9 cellular contexts compared by ENCODE assay signal in genomic region chr16:3235856-3236669, GRCh38. TPM values are rescaled to one million over a fixed set of nuclear protein-coding genes. Genes with fewer than 3 reads are reported as not detected.
DNase-seq lines count a peak whose midpoint lies in the region; ATAC-seq and TF ChIP-seq lines count a peak whose summit lies in the region.
"Had no signal": no experiment of that assay in that cellular context is flagged by ENCODE, and none has a peak within 500 bp of the region (broad histone marks: within the 10 kb centered on the region; RNA-seq: fewer than 3 reads in every experiment).

No MANE protein-coding gene starts in this region.

- no peak for TF ChIP-seq CTCF in CD14-positive monocyte (IDR thresholded peaks at IDR 0.05)
- no peak for TF ChIP-seq CTCF in Peyer's patch (IDR thresholded peaks at IDR 0.05)
- TF ChIP-seq CTCF in OCI-LY7 (conservative IDR thresholded peaks at IDR 0.05; ENCODE audit: low read length) = no peak

- H3K9me2 ChIP-seq in OCI-LY7 (ENCODE audit: insufficient read depth, low read length) = no peaks in the 10 kb centered on the region

- no peak overlapping the region for H2AFZ ChIP-seq in OCI-LY7 (ENCODE audit: low read length)

- H3K9me3 ChIP-seq in Peyer's patch (peaks cover 0 to 3% (median 0%) of the 10 kb centered on the region in 4 donors), OCI-LY7 (ENCODE audit: low read length) (no peaks in the 10 kb centered on the region)
- H3K9me3 ChIP-seq in naive thymus-derived CD4-positive, alpha-beta T cell (ENCODE audit: control insufficient read depth in 2 of 3, low read length in 3 of 3) = no peaks in the 10 kb centered on the region

- no peaks in the 10 kb centered on the region for H3K27me3 ChIP-seq in Peyer's patch
- H3K27me3 ChIP-seq in naive thymus-derived CD4-positive, alpha-beta T cell (ENCODE audit: control insufficient read depth in 2 of 2, insufficient read depth in 2 of 2, low read length in 2 of 2) = no peaks in the 10 kb centered on the region

- ATAC-seq in naive thymus-derived CD4-positive, alpha-beta T cell = no peak
- ATAC-seq in GM21515 (IDR thresholded peaks at IDR 0.05; ENCODE audit: unreplicated experiment) = no peak
- ATAC-seq in GM19467 (IDR thresholded peaks at IDR 0.05; ENCODE audit: unreplicated experiment) = no peak
- no peak for ATAC-seq in GM19035 (IDR thresholded peaks at IDR 0.05; ENCODE audit: unreplicated experiment)

- no peak overlapping the region for H3K4me3 ChIP-seq in Peyer's patch
- H3K4me3 ChIP-seq in naive thymus-derived CD4-positive, alpha-beta T cell (ENCODE audit: low read length) = no peak overlapping the region
- H3K4me3 ChIP-seq in OCI-LY7 (ENCODE audit: low read depth, low read length, poor library complexity, severe bottlenecking) = no peak overlapping the region

- BruUV-seq in OCI-LY7 (replicated peaks; lab: Mats Ljungman, UMichigan) = no TSS peak

- H3K4me1 ChIP-seq in Peyer's patch (peaks cover 0 to 14% (median 7%) of the 10 kb centered on the region in 4 donors), OCI-LY7 (ENCODE audit: insufficient read depth, low read length, poor library complexity, severe bottlenecking) (peaks cover 19% of the 10 kb centered on the region)
- peaks cover 18 to 23% of the 10 kb centered on the region in 2 donors for H3K4me1 ChIP-seq in naive thymus-derived CD4-positive, alpha-beta T cell (ENCODE audit: control insufficient read depth in 2 of 2, insufficient read depth in 2 of 2, low read length in 2 of 2)

- intact Hi-C loops in CD14-positive monocyte (cut with micrococcal nuclease) = loop anchor here (2.0 kb wide), 2 partner anchors 23 to 47 kb away; partner anchors contain the start of gene ZNF263 (in 2 of the 2)
- intact Hi-C loops in naive thymus-derived CD4-positive, alpha-beta T cell (cut with micrococcal nuclease) = loop anchor here (1.0 to 5.0 kb wide), 8 partner anchors 21 to 264 kb away; partner anchors contain the start of genes TIGD7 (in 2 of the 2), ZNF263 (in 2 of the 2), ZNF75A (in 2 of the 2) and OR1F1 (in 1 of the 2)
- intact Hi-C loops in OCI-LY7 (cut with micrococcal nuclease; ENCODE audit: unreplicated experiment) = loop anchor here (1.0 kb wide), 1 partner anchor 47 kb away; the partner anchor contains the start of gene ZNF263

- no peak for TF ChIP-seq POLR2A in Peyer's patch (IDR thresholded peaks at IDR 0.05)

- peaks cover 34 to 43% of the 10 kb centered on the region in 2 donors for H3K36me3 Mint-ChIP-seq in CD14-positive monocyte
- H3K36me3 Mint-ChIP-seq in activated naive CD8-positive, alpha-beta T cell treated with anti-CD3 and anti-CD28 coated beads for 36 hours = peaks cover 28% of the 10 kb centered on the region
- H3K36me3 Mint-ChIP-seq in naive thymus-derived CD4-positive, alpha-beta T cell = peaks cover 14 to 30% (median 25%) of the 10 kb centered on the region in 5 donors

- peak overlapping the region; percentile 26 to 88 (median 79) for H3K27ac Mint-ChIP-seq in CD14-positive monocyte
- H3K27ac Mint-ChIP-seq in activated naive CD8-positive, alpha-beta T cell treated with anti-CD3 and anti-CD28 coated beads for 36 hours = peak overlapping the region; percentile 67
- peak overlapping the region; percentile 67 to 94 (median 88) for H3K27ac Mint-ChIP-seq in naive thymus-derived CD4-positive, alpha-beta T cell

- H3K27ac ChIP-seq in Peyer's patch (no peak overlapping the region), OCI-LY7 (ENCODE audit: low read depth, low read length, poor library complexity, severe bottlenecking) (no peak overlapping the region)
- H3K27ac ChIP-seq in naive thymus-derived CD4-positive, alpha-beta T cell (ENCODE audit: low read depth, low read length) = no peak overlapping the region

- peaks cover 16% of the 10 kb centered on the region; the same call in 1 of the 2 replicates for H3K79me2 ChIP-seq in OCI-LY7 (ENCODE audit: insufficient read depth, low read depth, low read length)

- H3K27me3 Mint-ChIP-seq in CD14-positive monocyte (ENCODE audit: low read depth in 3 of 3) = peaks cover 0 to 2% (median 1%) of the 10 kb centered on the region in 3 donors
- H3K27me3 Mint-ChIP-seq in activated naive CD8-positive, alpha-beta T cell treated with anti-CD3 and anti-CD28 coated beads for 36 hours = peaks cover 4% of the 10 kb centered on the region
- H3K27me3 Mint-ChIP-seq in naive thymus-derived CD4-positive, alpha-beta T cell = peaks cover 0 to 7% (median 0%) of the 10 kb centered on the region in 5 donors

- POLR2A ChIA-PET in naive thymus-derived CD4-positive, alpha-beta T cell (lab: Charles Lee) = interaction anchor here (1.0 to 2.2 kb wide), 14 partner anchors 17 to 101 kb away, joined by 3 to 13 read pairs (median 4); partner anchors contain the start of genes ZNF213 and ZNF263
- POLR2A ChIA-PET in OCI-LY7 (lab: Charles Lee) = interaction anchor here (0.7 kb wide), 1 partner anchor 175 kb away, joined by 3 read pairs; no protein-coding TSS in a partner anchor

- H3K36me3 ChIP-seq in Peyer's patch = peaks cover 0 to 20% (median 5%) of the 10 kb centered on the region in 3 donors
- peaks cover 6 to 33% (median 12%) of the 10 kb centered on the region in 3 experiments for H3K36me3 ChIP-seq in naive thymus-derived CD4-positive, alpha-beta T cell (ENCODE audit: control insufficient read depth in 2 of 3, insufficient read depth in 3 of 3, low read length in 3 of 3)
- peaks cover 27% of the 10 kb centered on the region for H3K36me3 ChIP-seq in OCI-LY7 (ENCODE audit: insufficient read depth, low read length)

- CTCF ChIA-PET in naive thymus-derived CD4-positive, alpha-beta T cell (lab: Charles Lee) = no interaction called here
- CTCF ChIA-PET in OCI-LY7 (lab: Charles Lee; ENCODE audit: unreplicated experiment) = no interaction called here

- H3K4me3 Mint-ChIP-seq in CD14-positive monocyte = peak overlapping the region in 1 of 2 donors; percentile 43
- H3K4me3 Mint-ChIP-seq in activated naive CD8-positive, alpha-beta T cell treated with anti-CD3 and anti-CD28 coated beads for 36 hours = peak overlapping the region; percentile 55
- H3K4me3 Mint-ChIP-seq in naive thymus-derived CD4-positive, alpha-beta T cell = peak overlapping the region; percentile 66 to 83 (median 78)

- peaks cover 19% of the 10 kb centered on the region for H3K4me1 Mint-ChIP-seq in CD14-positive monocyte
- H3K4me1 Mint-ChIP-seq in activated naive CD8-positive, alpha-beta T cell treated with anti-CD3 and anti-CD28 coated beads for 36 hours = peaks cover 10% of the 10 kb centered on the region
- H3K4me1 Mint-ChIP-seq in naive thymus-derived CD4-positive, alpha-beta T cell = peaks cover 20 to 41% (median 36%) of the 10 kb centered on the region in 7 donors

- H3K9me3 Mint-ChIP-seq in CD14-positive monocyte = peaks cover 4 to 11% (median 8%) of the 10 kb centered on the region in 7 donors
- peaks cover 8% of the 10 kb centered on the region for H3K9me3 Mint-ChIP-seq in activated naive CD8-positive, alpha-beta T cell treated with anti-CD3 and anti-CD28 coated beads for 36 hours
- H3K9me3 Mint-ChIP-seq in naive thymus-derived CD4-positive, alpha-beta T cell = peaks cover 0 to 20% (median 6%) of the 10 kb centered on the region in 11 donors

- DNase-seq in CD14-positive monocyte (ENCODE audit: low spot score) (no peak), Peyer's patch (peak in 2 of 3 donors; percentile 34 to 74), OCI-LY7 (ENCODE audit: low spot score) (no peak)
- peak; percentile 19 for DNase-seq in activated naive CD8-positive, alpha-beta T cell treated with anti-CD3 and anti-CD28 coated beads for 36 hours
- peak in 7 of 9 donors; percentile 6 to 75 (median 47) for DNase-seq in naive thymus-derived CD4-positive, alpha-beta T cell
- DNase-seq: DND-41 had no signal

- H4K20me1 ChIP-seq in OCI-LY7 (ENCODE audit: insufficient read depth, low read length) = no peaks in the 10 kb centered on the region

- no peak overlapping the region for H3K4me2 ChIP-seq in OCI-LY7 (ENCODE audit: low read length)

RNA-seq across cellular contexts. Expression of gene ZNF200, which starts 1.1 kb away (rescaled TPM):
- polyA plus RNA-seq in CD14-positive monocyte = 1 to 10 TPM; 2.0 to 2.8 TPM
- 10 to 100 TPM in 2 of 4 donors, 1 to 10 TPM in 2; 8.6 to 13.0 (median 10.0) TPM for total RNA-seq in Peyer's patch
- 10 to 100 TPM; 12.2 to 12.8 TPM for total RNA-seq in activated naive CD8-positive, alpha-beta T cell treated with anti-CD3 and anti-CD28 coated beads for 36 hours
- 10 to 100 TPM in 3 of 5 experiments, 1 to 10 TPM in 2; 4.8 to 33.3 (median 16.6) TPM for total RNA-seq in naive thymus-derived CD4-positive, alpha-beta T cell
- polyA plus RNA-seq in naive thymus-derived CD4-positive, alpha-beta T cell = 10 to 100 TPM; 12.3 to 20.2 TPM
- 19.8 and 26.2 TPM in 2 replicates for total RNA-seq in OCI-LY7 (2014; rRNA removed; shearing (Covaris generic))
- total RNA-seq in OCI-LY7 (2022) = 13.9 TPM in 2 replicates

RNA-seq across cellular contexts. Expression of gene MEFV, which starts 20.4 kb away (rescaled TPM):
- polyA plus RNA-seq in CD14-positive monocyte = 10 to 100 TPM; 37.7 to 73.2 TPM
- total RNA-seq in Peyer's patch (1 to 10 TPM; 1.2 to 6.6 (median 2.2) TPM), OCI-LY7 (2022) (0.27 TPM in 1 of 2 replicates, not detected in the other)
- under 1 TPM; 0.08 to 0.12 TPM for total RNA-seq in activated naive CD8-positive, alpha-beta T cell treated with anti-CD3 and anti-CD28 coated beads for 36 hours
- 10 to 100 TPM in 1 of 5 experiments, 1 to 10 TPM in 1, under 1 TPM in 2, not detected in 1; 0.38 to 38.1 (median 2.4) TPM for total RNA-seq in naive thymus-derived CD4-positive, alpha-beta T cell
- polyA plus RNA-seq in naive thymus-derived CD4-positive, alpha-beta T cell = under 1 TPM in 1 of 2 donors, not detected in 1; 0.18 TPM
- 0.57 TPM in 1 of 2 replicates, not detected in the other for total RNA-seq in OCI-LY7 (2014; rRNA removed; shearing (Covaris generic))

RNA-seq across cellular contexts. Expression of gene ZNF263, which starts 47.2 kb away (rescaled TPM):
- polyA plus RNA-seq in CD14-positive monocyte = 10 to 100 TPM; 11.5 to 21.5 TPM
- total RNA-seq in Peyer's patch = 10 to 100 TPM; 19.0 to 35.8 (median 27.5) TPM
- total RNA-seq in activated naive CD8-positive, alpha-beta T cell treated with anti-CD3 and anti-CD28 coated beads for 36 hours = 10 to 100 TPM; 29.7 to 30.5 TPM
- 10 to 100 TPM; 26.1 to 51.6 (median 36.9) TPM for total RNA-seq in naive thymus-derived CD4-positive, alpha-beta T cell
- 10 to 100 TPM; 61.1 to 80.2 TPM for polyA plus RNA-seq in naive thymus-derived CD4-positive, alpha-beta T cell
- 65.2 and 65.9 TPM in 2 replicates for total RNA-seq in OCI-LY7 (2014; rRNA removed; shearing (Covaris generic))
- total RNA-seq in OCI-LY7 (2022) = 27.6 and 27.9 TPM in 2 replicates

RNA-seq across cellular contexts. Expression of gene OR1F1, which starts 48.1 kb away (rescaled TPM):
- not detected for polyA plus RNA-seq in CD14-positive monocyte
- total RNA-seq in Peyer's patch (not detected), OCI-LY7 (2022) (not detected in 2 replicates)
- total RNA-seq in activated naive CD8-positive, alpha-beta T cell treated with anti-CD3 and anti-CD28 coated beads for 36 hours = not detected
- under 1 TPM in 2 of 5 experiments, not detected in 3; 0.38 to 0.41 TPM for total RNA-seq in naive thymus-derived CD4-positive, alpha-beta T cell
- polyA plus RNA-seq in naive thymus-derived CD4-positive, alpha-beta T cell = under 1 TPM in 1 of 2 donors, not detected in 1; 0.35 TPM
- not detected in 2 replicates for total RNA-seq in OCI-LY7 (2014; rRNA removed; shearing (Covaris generic))

Comparison
In these comparisons a context has a peak if more than half of its experiments do, and no peak if none do; other contexts are left out.
1. DNase-seq: peak in Peyer's patch (2 of 3), activated naive CD8-positive, alpha-beta T cell treated with anti-CD3 and anti-CD28 coated beads for 36 hours (single experiment) and naive thymus-derived CD4-positive, alpha-beta T cell (7 of 9); none in CD14-positive monocyte (single experiment) and OCI-LY7 (single experiment).
2. Peak in every context shown above with its lines, with median percentiles within 50 percentile points of each other: H3K27ac Mint-ChIP-seq.